2 cellular contexts compared by ENCODE assay signal in the genomic region with DNA sequence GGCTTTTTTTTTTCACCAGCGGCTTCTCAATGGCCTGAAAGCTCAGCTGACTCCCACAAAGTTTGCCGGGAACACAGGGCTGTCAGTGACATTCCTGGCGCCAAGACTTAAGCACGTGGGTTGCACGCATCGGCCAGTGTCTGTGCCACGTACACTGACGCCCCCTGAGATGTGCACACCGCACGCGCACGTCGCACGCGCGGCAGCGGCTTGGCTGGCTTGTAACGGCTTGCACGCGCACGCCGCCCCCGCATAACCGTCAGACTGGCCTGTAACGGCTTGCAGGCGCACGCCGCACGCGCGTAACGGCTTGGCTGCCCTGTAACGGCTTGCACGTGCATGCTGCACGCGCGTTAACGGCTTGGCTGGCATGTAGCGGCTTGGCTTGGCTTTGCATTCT.
TF ChIP-seq lines count a peak whose summit lies in the region.

No MANE protein-coding gene starts in this region.

TF ChIP-seq in Ishikawa, 13 proteins besides CTCF, POLR2A, EP300 and RAD21:
- TF ChIP-seq YY1 (IDR thresholded peaks at IDR 0.05; ENCODE audit: low read depth) (no peak), FOXM1 (IDR thresholded peaks at IDR 0.05; ENCODE audit: borderline replicate concordance, low read depth) (no peak), TCF12 (IDR thresholded peaks at IDR 0.05; ENCODE audit: low read depth) (no peak), EGR1 (IDR thresholded peaks at IDR 0.05) (peak; percentile 13; the same call in 1 of the 2 replicates), TAF1 (IDR thresholded peaks at IDR 0.05; ENCODE audit: low read depth) (no peak), ZBTB7A (IDR thresholded peaks at IDR 0.05; ENCODE audit: low read depth) (no peak), CREB1 (IDR thresholded peaks at IDR 0.05; ENCODE audit: low read depth) (no peak), TEAD4 (IDR thresholded peaks at IDR 0.05) (no peak), CEBPB (IDR thresholded peaks at IDR 0.05) (no peak), NFIC (IDR thresholded peaks at IDR 0.05) (no peak)
- TF ChIP-seq, protein P1, sequence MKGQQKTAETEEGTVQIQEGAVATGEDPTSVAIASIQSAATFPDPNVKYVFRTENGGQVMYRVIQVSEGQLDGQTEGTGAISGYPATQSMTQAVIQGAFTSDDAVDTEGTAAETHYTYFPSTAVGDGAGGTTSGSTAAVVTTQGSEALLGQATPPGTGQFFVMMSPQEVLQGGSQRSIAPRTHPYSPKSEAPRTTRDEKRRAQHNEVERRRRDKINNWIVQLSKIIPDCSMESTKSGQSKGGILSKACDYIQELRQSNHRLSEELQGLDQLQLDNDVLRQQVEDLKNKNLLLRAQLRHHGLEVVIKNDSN (IDR thresholded peaks at IDR 0.05): no peak
- TF ChIP-seq, protein P2, sequence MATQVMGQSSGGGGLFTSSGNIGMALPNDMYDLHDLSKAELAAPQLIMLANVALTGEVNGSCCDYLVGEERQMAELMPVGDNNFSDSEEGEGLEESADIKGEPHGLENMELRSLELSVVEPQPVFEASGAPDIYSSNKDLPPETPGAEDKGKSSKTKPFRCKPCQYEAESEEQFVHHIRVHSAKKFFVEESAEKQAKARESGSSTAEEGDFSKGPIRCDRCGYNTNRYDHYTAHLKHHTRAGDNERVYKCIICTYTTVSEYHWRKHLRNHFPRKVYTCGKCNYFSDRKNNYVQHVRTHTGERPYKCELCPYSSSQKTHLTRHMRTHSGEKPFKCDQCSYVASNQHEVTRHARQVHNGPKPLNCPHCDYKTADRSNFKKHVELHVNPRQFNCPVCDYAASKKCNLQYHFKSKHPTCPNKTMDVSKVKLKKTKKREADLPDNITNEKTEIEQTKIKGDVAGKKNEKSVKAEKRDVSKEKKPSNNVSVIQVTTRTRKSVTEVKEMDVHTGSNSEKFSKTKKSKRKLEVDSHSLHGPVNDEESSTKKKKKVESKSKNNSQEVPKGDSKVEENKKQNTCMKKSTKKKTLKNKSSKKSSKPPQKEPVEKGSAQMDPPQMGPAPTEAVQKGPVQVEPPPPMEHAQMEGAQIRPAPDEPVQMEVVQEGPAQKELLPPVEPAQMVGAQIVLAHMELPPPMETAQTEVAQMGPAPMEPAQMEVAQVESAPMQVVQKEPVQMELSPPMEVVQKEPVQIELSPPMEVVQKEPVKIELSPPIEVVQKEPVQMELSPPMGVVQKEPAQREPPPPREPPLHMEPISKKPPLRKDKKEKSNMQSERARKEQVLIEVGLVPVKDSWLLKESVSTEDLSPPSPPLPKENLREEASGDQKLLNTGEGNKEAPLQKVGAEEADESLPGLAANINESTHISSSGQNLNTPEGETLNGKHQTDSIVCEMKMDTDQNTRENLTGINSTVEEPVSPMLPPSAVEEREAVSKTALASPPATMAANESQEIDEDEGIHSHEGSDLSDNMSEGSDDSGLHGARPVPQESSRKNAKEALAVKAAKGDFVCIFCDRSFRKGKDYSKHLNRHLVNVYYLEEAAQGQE (IDR thresholded peaks at IDR 0.05; ENCODE audit: low read depth): no peak
- TF ChIP-seq, protein P3, sequence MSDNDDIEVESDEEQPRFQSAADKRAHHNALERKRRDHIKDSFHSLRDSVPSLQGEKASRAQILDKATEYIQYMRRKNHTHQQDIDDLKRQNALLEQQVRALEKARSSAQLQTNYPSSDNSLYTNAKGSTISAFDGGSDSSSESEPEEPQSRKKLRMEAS (IDR thresholded peaks at IDR 0.05): peak; percentile 76; the same call in 1 of the 2 replicates

TF ChIP-seq in H1, 55 proteins besides CTCF, POLR2A, EP300 and RAD21:
- no peak for TF ChIP-seq GABPA (IDR thresholded peaks at IDR 0.05; ENCODE audit: borderline replicate concordance, insufficient read depth, low read length)
- TF ChIP-seq FOSL1 (IDR thresholded peaks at IDR 0.05; ENCODE audit: insufficient read depth, low read depth, low read length): no peak
- no peak for TF ChIP-seq BACH1 (IDR thresholded peaks at IDR 0.05; ENCODE audit: low read length)
- no peak for TF ChIP-seq NANOG (IDR thresholded peaks at IDR 0.05; ENCODE audit: insufficient read depth, low read depth, low read length, poor library complexity, severe bottlenecking)
- no peak for TF ChIP-seq CTBP2 (IDR thresholded peaks at IDR 0.05; ENCODE audit: borderline replicate concordance, insufficient read depth, insufficient read length, low read length)
- TF ChIP-seq TAF7 (optimal IDR thresholded peaks at IDR 0.05; ENCODE audit: borderline replicate concordance, low read depth, low read length): no peak
- TF ChIP-seq RBBP5 (IDR thresholded peaks at IDR 0.05; ENCODE audit: borderline replicate concordance, low read depth, low read length): no peak
- TF ChIP-seq POU5F1 (IDR thresholded peaks at IDR 0.05; ENCODE audit: low read depth, low read length): no peak
- TF ChIP-seq KDM1A (IDR thresholded peaks at IDR 0.05; ENCODE audit: borderline replicate concordance, low read length): no peak
